Comparison of ENCODE assay signal across 8 cellular contexts in genomic region chr4:145732416-145732815, GRCh38. TPM values are rescaled to one million over a fixed set of nuclear protein-coding genes. Genes with fewer than 3 reads are reported as not detected.
DNase-seq lines count a peak whose midpoint lies in the region; ATAC-seq and TF ChIP-seq lines count a peak whose summit lies in the region.

No MANE protein-coding gene starts in this region.

- DNase-seq in H7: peak; percentile 51
- no peak for DNase-seq in T-helper 17 cell
- DNase-seq in glutamatergic neuron: no peak
- no peak for DNase-seq in SHP77 treated with DMSO at 0.1 percent for 48 hours (lab: John Stamatoyannopoulos, UW)
- no peak for DNase-seq in G401 (ENCODE audit: low spot score)

- H3K27me3 Mint-ChIP-seq in T-helper 17 cell: peaks cover 14% of the 10 kb centered on the region
- H3K27me3 Mint-ChIP-seq in glutamatergic neuron (ENCODE audit: unreplicated experiment): peaks cover 2% of the 10 kb centered on the region

- no peak for ATAC-seq in T-helper 17 cell
- no peak for ATAC-seq in HG03460 (IDR thresholded peaks at IDR 0.05; ENCODE audit: unreplicated experiment)
- no peak for ATAC-seq in GM18520 (IDR thresholded peaks at IDR 0.05; ENCODE audit: unreplicated experiment)

- in situ Hi-C loops in G401 (cut with HindIII; ENCODE audit: low sequenced_read_pairs): no loop called here

- no peaks in the 10 kb centered on the region for H3K9me3 ChIP-seq in T-helper 17 cell (ENCODE audit: control insufficient read depth, low read length, poor library complexity, severe bottlenecking)
- H3K9me3 ChIP-seq in skeletal muscle satellite cell (replicated peaks; ENCODE audit: low read length): no peaks in the 10 kb centered on the region

- TF ChIP-seq CTCF in glutamatergic neuron (IDR thresholded peaks at IDR 0.05; ENCODE audit: partially characterized antibody, unreplicated experiment): no peak

- H3K27ac Mint-ChIP-seq in T-helper 17 cell: peak overlapping the region; percentile 41
- H3K27ac Mint-ChIP-seq in glutamatergic neuron (ENCODE audit: unreplicated experiment): peak overlapping the region; percentile 89

- H3K27me3 ChIP-seq in H7 (ENCODE audit: control insufficient read depth, insufficient read depth, low read length): no peaks in the 10 kb centered on the region
- H3K27me3 ChIP-seq in skeletal muscle satellite cell (ENCODE audit: control insufficient read depth, insufficient read depth, low read length): no peaks in the 10 kb centered on the region

- H3K9ac ChIP-seq in skeletal muscle satellite cell (ENCODE audit: low read depth, low read length): peak overlapping the region; percentile 88

- peak overlapping the region; percentile 80 for H3K4me2 ChIP-seq in skeletal muscle satellite cell (ENCODE audit: low read length)

- H3K4me3 Mint-ChIP-seq in T-helper 17 cell (peak overlapping the region; percentile 88), glutamatergic neuron (ENCODE audit: unreplicated experiment) (peak overlapping the region; percentile 85)

- H3K4me3 ChIP-seq in H7 (ENCODE audit: insufficient read depth, low read depth, low read length) (peak overlapping the region; percentile 45), skeletal muscle satellite cell (ENCODE audit: low read length) (peak overlapping the region; percentile 69)

- H3K9me3 Mint-ChIP-seq in glutamatergic neuron (ENCODE audit: unreplicated experiment): peaks cover 2% of the 10 kb centered on the region

- H3K36me3 ChIP-seq in H7 (replicated peaks; ENCODE audit: control insufficient read depth, insufficient read depth, low read length) (no peaks in the 10 kb centered on the region), skeletal muscle satellite cell (ENCODE audit: insufficient read depth, low read length) (no peaks in the 10 kb centered on the region)

- H3K36me3 Mint-ChIP-seq in T-helper 17 cell (ENCODE audit: low read depth): peaks cover 3% of the 10 kb centered on the region
- no peaks in the 10 kb centered on the region for H3K36me3 Mint-ChIP-seq in glutamatergic neuron (ENCODE audit: unreplicated experiment)

- H3K4me1 Mint-ChIP-seq in T-helper 17 cell (peaks cover 16% of the 10 kb centered on the region), glutamatergic neuron (ENCODE audit: low read depth, unreplicated experiment) (peaks cover 11% of the 10 kb centered on the region)

- peaks cover 46% of the 10 kb centered on the region for H3K4me1 ChIP-seq in skeletal muscle satellite cell (ENCODE audit: control insufficient read depth, insufficient read depth, low read length)

RNA-seq across cellular contexts. Expression of gene C4orf51, which starts 52.5 kb away (rescaled TPM):
- total RNA-seq in H7 (2014; rRNA removed; shearing (Covaris generic)): 3.9 and 17.9 TPM in 2 replicates
- total RNA-seq in T-helper 17 cell (not detected), glutamatergic neuron (ENCODE audit: unreplicated experiment) (not detected)
- total RNA-seq in skeletal muscle satellite cell (2012; rRNA removed): not detected in 2 replicates
- not detected in 2 replicates for total RNA-seq in G401 (2014; rRNA removed; shearing (Covaris generic))
